In the genomic region with DNA sequence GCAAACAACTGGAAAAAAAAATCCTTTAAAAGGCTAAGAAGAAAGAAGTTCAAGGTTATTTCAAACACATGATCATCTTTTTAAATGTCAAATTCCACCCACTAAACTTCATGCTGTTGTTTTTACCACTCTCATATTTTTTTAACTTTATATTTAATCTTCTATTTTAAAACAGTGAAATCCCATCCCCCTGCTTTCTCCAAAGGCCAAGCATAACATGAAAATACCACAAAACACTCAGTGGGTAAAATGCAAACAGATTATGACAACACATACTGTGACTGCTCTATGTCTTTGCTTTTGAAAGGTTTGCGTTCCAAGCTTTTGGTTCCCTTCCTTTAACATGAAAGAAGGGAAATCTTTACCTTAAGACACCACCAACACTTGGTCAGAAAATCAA, we compare ENCODE assay signal across 22 cellular contexts.
"Had no signal": no experiment of that assay in that cellular context is flagged by ENCODE, and none has a peak within 500 bp of the region (broad histone marks: within the 10 kb centered on the region; RNA-seq: fewer than 3 reads in every experiment).

No MANE protein-coding gene starts in this region.

- H3K36me3 ChIP-seq: adrenal gland, WERI-Rb-1 had no signal

- H3K27ac ChIP-seq: adrenal gland, body of pancreas, WERI-Rb-1 had no signal

- H3K27me3 ChIP-seq: adrenal gland, body of pancreas had no signal

- DNase-seq: activated B cell treated with CpG ODN at 0.5 μM for 24 hours; activated CD4-positive, alpha-beta T cell treated with anti-CD3 and anti-CD28 coated beads for 48 hours; activated CD4-positive, alpha-beta T cell treated with anti-CD3 and anti-CD28 coated beads, Interleukin-2, amount 50 U/mL, for 1 hour; activated CD4-positive, alpha-beta T cell treated with anti-CD3 and anti-CD28 coated beads, Interleukin-2, amount 50 U/mL, for 48 hours; activated CD8-positive, alpha-beta memory T cell treated with anti-CD3 and anti-CD28 coated beads for 24 hours; activated CD8-positive, alpha-beta T cell treated with anti-CD3 and anti-CD28 coated beads for 36 hours; activated effector memory CD4-positive, alpha-beta T cell treated with Interleukin-2 at 50 U/mL for 16 hours; activated gamma-delta T cell treated with Interleukin-2 at 50 U/mL for 16 hours; activated naive CD4-positive, alpha-beta T cell treated with anti-CD3 and anti-CD28 coated beads, Interleukin-2, amount 50 U/mL, for 16 hours; activated naive CD4-positive, alpha-beta T cell treated with Interleukin-2 at 50 U/mL for 16 hours; activated T-cell treated with anti-CD3 and anti-CD28 coated beads, Interleukin-2, amount 50 U/mL, for 4 hours; adrenal gland; amygdala; body of pancreas; caudate nucleus; effector CD8-positive, alpha-beta T cell; foreskin melanocyte; head of caudate nucleus; SW 1271; T-cell; T1000; WERI-Rb-1 had no signal

- H3K9me3 ChIP-seq: adrenal gland, body of pancreas had no signal

- H3K4me3 ChIP-seq: adrenal gland, body of pancreas had no signal

- H3K4me1 ChIP-seq: body of pancreas had no signal
